ENCODE assay signal across 9 cellular contexts in the genomic region with DNA sequence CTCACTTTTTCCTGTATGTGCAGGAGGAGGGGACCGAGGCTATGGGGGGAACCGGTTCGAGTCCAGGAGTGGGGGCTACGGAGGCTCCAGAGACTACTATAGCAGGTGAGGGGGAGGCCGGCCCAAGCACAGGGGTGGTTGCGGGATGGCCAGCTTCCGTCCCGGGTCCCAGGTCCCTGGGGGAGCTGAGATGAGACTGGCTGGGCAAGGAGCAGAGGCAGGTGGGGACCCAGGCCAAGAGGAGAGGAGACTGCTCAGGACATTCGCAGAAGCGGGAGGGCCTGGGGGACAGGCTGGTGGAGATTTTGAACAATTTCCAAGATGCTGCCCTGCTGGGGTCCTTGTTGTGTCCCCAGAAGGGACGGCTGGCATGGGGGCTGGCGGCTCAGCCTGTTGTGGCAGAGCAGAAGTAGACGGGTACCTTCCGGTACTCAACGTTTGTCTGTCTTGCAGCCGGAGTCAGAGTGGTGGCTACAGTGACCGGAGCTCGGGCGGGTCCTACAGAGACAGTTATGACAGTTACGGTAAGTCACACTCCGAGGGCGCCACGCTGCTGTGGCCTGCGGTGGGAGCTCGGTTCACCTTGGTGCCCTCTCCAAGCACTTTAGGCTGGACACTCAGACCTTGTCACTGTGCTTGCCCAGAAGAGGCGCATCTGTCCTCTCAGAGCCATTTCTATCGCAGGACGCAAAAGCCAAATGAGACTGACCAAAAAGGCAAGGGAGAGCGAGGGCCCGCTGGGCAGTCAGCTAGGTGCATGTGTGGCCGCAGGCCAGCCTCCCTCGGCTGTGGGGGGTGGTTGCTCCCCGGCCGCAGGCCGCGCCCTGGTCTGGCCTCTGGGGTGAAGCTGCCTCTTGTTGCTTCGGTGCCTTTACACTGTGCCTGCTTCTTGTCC. TPM values are rescaled to one million over a fixed set of nuclear protein-coding genes. Genes with fewer than 3 reads are reported as not detected.
DNase-seq lines count a peak whose midpoint lies in the region; ATAC-seq and TF ChIP-seq lines count a peak whose summit lies in the region.
"Had no signal": no experiment of that assay in that cellular context is flagged by ENCODE, and none has a peak within 500 bp of the region (broad histone marks: within the 10 kb centered on the region; RNA-seq: fewer than 3 reads in every experiment).

No MANE protein-coding gene starts in this region.

- no peaks in the 10 kb centered on the region; the same call in 1 of the 2 replicates for H3K27me3 ChIP-seq in DOHH2 (ENCODE audit: control insufficient read depth, low read length)
- H3K27me3 ChIP-seq in fibroblast of lung (ENCODE audit: control insufficient read depth, insufficient read depth, low read length): no peaks in the 10 kb centered on the region
- no peaks in the 10 kb centered on the region for H3K27me3 ChIP-seq in sigmoid colon

- peaks cover 60 to 71% (median 62%) of the 10 kb centered on the region in 3 donors for H3K4me1 Mint-ChIP-seq in T-cell

- H3K79me2 ChIP-seq in DOHH2 (ENCODE audit: control insufficient read depth, low read length) (peaks cover 70% of the 10 kb centered on the region), fibroblast of lung (ENCODE audit: control insufficient read depth, insufficient read depth, low read length) (peaks cover 59% of the 10 kb centered on the region)

- H4K20me1 ChIP-seq in DOHH2 (ENCODE audit: control insufficient read depth, insufficient read depth, low read depth, low read length) (peaks cover 19% of the 10 kb centered on the region), fibroblast of lung (ENCODE audit: control insufficient read depth, extremely low read depth, insufficient read depth, low read length) (no peaks in the 10 kb centered on the region)

- no peak overlapping the region for H3K4me3 ChIP-seq in DOHH2 (ENCODE audit: low read length)
- H3K4me3 ChIP-seq in fibroblast of lung (replicated peaks in 1 of 4; ENCODE audit: control extremely low read depth in 1 of 4, insufficient read depth in 1 of 4, low read depth in 3 of 4, low read length in 4 of 4): peak overlapping the region; percentile 0 to 89 (median 78)
- peak overlapping the region; percentile 9 to 94 (median 74) for H3K4me3 ChIP-seq in sigmoid colon

- no peak for TF ChIP-seq POLR2A in sigmoid colon (IDR thresholded peaks at IDR 0.05)

- CTCF ChIA-PET in T-cell (lab: Charles Lee): no interaction called here

- ATAC-seq in T-cell (replicated peaks in 1 of 4): no peak
- no peak for ATAC-seq in HG02840 (IDR thresholded peaks at IDR 0.05; ENCODE audit: low FRiP score, unreplicated experiment)

- peaks cover 39% of the 10 kb centered on the region for H3K36me3 Mint-ChIP-seq in T-cell

- peak overlapping the region; percentile 86 to 89 for H3K27ac Mint-ChIP-seq in T-cell

- peaks cover 66% of the 10 kb centered on the region for H3K36me3 ChIP-seq in DOHH2 (ENCODE audit: control insufficient read depth, low read length)
- peaks cover 36% of the 10 kb centered on the region for H3K36me3 ChIP-seq in fibroblast of lung (ENCODE audit: control insufficient read depth, insufficient read depth, low read length)
- H3K36me3 ChIP-seq in sigmoid colon: peaks cover 35 to 42% (median 41%) of the 10 kb centered on the region in 4 donors

- peaks cover 52% of the 10 kb centered on the region for H3F3A ChIP-seq in DOHH2 (ENCODE audit: control insufficient read depth, insufficient read depth)

- peak overlapping the region; percentile 99 for H3K4me2 ChIP-seq in DOHH2 (ENCODE audit: low read length)
- H3K4me2 ChIP-seq in fibroblast of lung (ENCODE audit: extremely low read depth, insufficient read depth, low read length): peak overlapping the region; percentile 70

- H3K9ac ChIP-seq in fibroblast of lung (ENCODE audit: insufficient read depth, low read length): no peak overlapping the region

- intact Hi-C loops in sigmoid colon (cut with DNase I): no loop called here

- TF ChIP-seq CTCF in DOHH2 (IDR thresholded peaks at IDR 0.05; ENCODE audit: low read depth, low read length, poor library complexity, severe bottlenecking) (no peak), fibroblast of lung (conservative IDR thresholded peaks at IDR 0.05 in 1 of 2, IDR thresholded peaks at IDR 0.05 in 1 of 2; ENCODE audit: low read depth in 1 of 2, low read length in 2 of 2) (no peak), sigmoid colon (IDR thresholded peaks at IDR 0.05) (no peak)

- H3K27me3 Mint-ChIP-seq in T-cell: no peaks in the 10 kb centered on the region

- H3K9me3 ChIP-seq in DOHH2 (ENCODE audit: control insufficient read depth, insufficient read depth, low read length): no peaks in the 10 kb centered on the region
- no peaks in the 10 kb centered on the region for H3K9me3 ChIP-seq in fibroblast of lung (ENCODE audit: control insufficient read depth, insufficient read depth, low read depth, low read length)
- H3K9me3 ChIP-seq in sigmoid colon: no peaks in the 10 kb centered on the region

- H3K27ac ChIP-seq in DOHH2 (ENCODE audit: low read depth, low read length) (no peak overlapping the region), fibroblast of lung (ENCODE audit: insufficient read depth, low read length) (peak overlapping the region; percentile 34), sigmoid colon (peak overlapping the region; percentile 94 to 100 (median 97))

- no peaks in the 10 kb centered on the region for H3K9me3 Mint-ChIP-seq in T-cell

- POLR2A ChIA-PET in T-cell (lab: Charles Lee): interaction anchor here in 1 of 2 donors (0.5 kb wide), 1 partner anchor 27 kb away, joined by 3 read pairs; no protein-coding TSS in a partner anchor

- H3K4me1 ChIP-seq in DOHH2 (ENCODE audit: control insufficient read depth, low read length): peaks cover 76% of the 10 kb centered on the region
- peaks cover 46% of the 10 kb centered on the region for H3K4me1 ChIP-seq in fibroblast of lung (ENCODE audit: control insufficient read depth, extremely low read depth, insufficient read depth, low read length)
- H3K4me1 ChIP-seq in sigmoid colon: peaks cover 0 to 85% (median 83%) of the 10 kb centered on the region in 4 donors

- no peak for DNase-seq in T-cell
- DNase-seq in fibroblast of lung (ENCODE audit: low read depth in 2 of 2): no peak
- DNase-seq in sigmoid colon: peak; percentile 74
- DNase-seq in COR-L47 (lab: John Stamatoyannopoulos, UW): no peak
- DNase-seq in cerebellar nuclear complex (lab: John Stamatoyannopoulos, UW): no peak
- no peak for DNase-seq in DMS79 treated with DMSO at 0.1 percent for 48 hours (lab: John Stamatoyannopoulos, UW)
- DNase-seq: NCI-H1436 had no signal

- H3K4me3 Mint-ChIP-seq in T-cell: peak overlapping the region; percentile 82 to 94 (median 89)

- TF ChIP-seq EP300 in sigmoid colon (IDR thresholded peaks at IDR 0.05): no peak

- no peak overlapping the region for H2AFZ ChIP-seq in fibroblast of lung (ENCODE audit: low read length)

- H3K9me2 ChIP-seq in DOHH2 (replicated peaks; ENCODE audit: control insufficient read depth, low read length): no peaks in the 10 kb centered on the region

- WGBS in sigmoid colon, 2 donors: 76 to 84% methylated on average over 37 of the region's 37 CpGs

RNA-seq across cellular contexts. Expression of a gene that starts 2.6 kb away (rescaled TPM):
- total RNA-seq in T-cell (100 to 1,000 TPM; 477 to 682 (median 657) TPM), fibroblast of lung (104 and 110 TPM in 2 replicates), sigmoid colon (1,000 to 10,000 TPM in 1 of 4 donors, 100 to 1,000 TPM in 3; 602 to 1,004 (median 791) TPM)
- polyA plus RNA-seq in fibroblast of lung (260 and 298 TPM in 2 replicates), sigmoid colon (100 to 1,000 TPM; 129 to 455 (median 265) TPM)
- polyA plus RNA-seq in fibroblast of lung (2012): 315 and 327 TPM in 2 replicates
- 45.9 and 74.1 TPM in 2 replicates for polyA minus RNA-seq in fibroblast of lung (ENCODE audit: low replicate concordance)

RNA-seq across cellular contexts. Expression of a gene that starts 3.6 kb away (rescaled TPM):
- total RNA-seq in T-cell (10 to 100 TPM; 42.1 to 69.8 (median 60.4) TPM), fibroblast of lung (22.5 and 24.7 TPM in 2 replicates), sigmoid colon (10 to 100 TPM; 24.7 to 49.3 (median 29.8) TPM)
- polyA plus RNA-seq in fibroblast of lung (16.1 and 23.7 TPM in 2 replicates), sigmoid colon (10 to 100 TPM; 37.0 to 87.8 (median 60.1) TPM)
- polyA plus RNA-seq in fibroblast of lung (2012): 34.6 and 64.3 TPM in 2 replicates
- polyA minus RNA-seq in fibroblast of lung (ENCODE audit: low replicate concordance): 12.0 and 14.1 TPM in 2 replicates

RNA-seq across cellular contexts. Expression of a gene that starts 13.9 kb away (rescaled TPM):
- under 1 TPM in 1 of 5 donors, not detected in 4; 0.38 TPM for total RNA-seq in T-cell
- 0.17 TPM in 1 of 2 replicates, not detected in the other for total RNA-seq in fibroblast of lung
- not detected in 2 replicates for polyA plus RNA-seq in fibroblast of lung
- polyA plus RNA-seq in fibroblast of lung (2012): not detected in 2 replicates
- not detected in 2 replicates for polyA minus RNA-seq in fibroblast of lung (ENCODE audit: low replicate concordance)
- total RNA-seq in sigmoid colon: not detected
- 10 to 100 TPM; 23.4 to 40.6 (median 25.2) TPM for polyA plus RNA-seq in sigmoid colon

RNA-seq across cellular contexts. Expression of a gene that starts 23.4 kb away (rescaled TPM):
- total RNA-seq in T-cell (100 to 1,000 TPM in 1 of 5 donors, 10 to 100 TPM in 4; 54.0 to 161 (median 66.9) TPM), fibroblast of lung (13.6 and 18.8 TPM in 2 replicates), sigmoid colon (10 to 100 TPM; 14.6 to 70.3 (median 15.4) TPM)
- polyA plus RNA-seq in fibroblast of lung (12.0 and 18.0 TPM in 2 replicates), sigmoid colon (10 to 100 TPM; 42.1 to 87.0 (median 57.7) TPM)
- 30.3 and 40.2 TPM in 2 replicates for polyA plus RNA-seq in fibroblast of lung (2012)
- polyA minus RNA-seq in fibroblast of lung (ENCODE audit: low replicate concordance): 27.6 and 36.6 TPM in 2 replicates

RNA-seq across cellular contexts. Expression of a gene that starts 30.2 kb away (rescaled TPM):
- total RNA-seq in T-cell (100 to 1,000 TPM; 117 to 233 (median 155) TPM), fibroblast of lung (13.4 and 20.5 TPM in 2 replicates), sigmoid colon (100 to 1,000 TPM in 3 of 4 donors, 10 to 100 TPM in 1; 74.7 to 112 (median 104) TPM)
- polyA plus RNA-seq in fibroblast of lung (53.8 and 79.8 TPM in 2 replicates), sigmoid colon (100 to 1,000 TPM; 294 to 390 (median 352) TPM)
- 174 and 278 TPM in 2 replicates for polyA plus RNA-seq in fibroblast of lung (2012)
- 23.2 and 31.0 TPM in 2 replicates for polyA minus RNA-seq in fibroblast of lung (ENCODE audit: low replicate concordance)
